19 cellular contexts compared by ENCODE assay signal in the genomic region with DNA sequence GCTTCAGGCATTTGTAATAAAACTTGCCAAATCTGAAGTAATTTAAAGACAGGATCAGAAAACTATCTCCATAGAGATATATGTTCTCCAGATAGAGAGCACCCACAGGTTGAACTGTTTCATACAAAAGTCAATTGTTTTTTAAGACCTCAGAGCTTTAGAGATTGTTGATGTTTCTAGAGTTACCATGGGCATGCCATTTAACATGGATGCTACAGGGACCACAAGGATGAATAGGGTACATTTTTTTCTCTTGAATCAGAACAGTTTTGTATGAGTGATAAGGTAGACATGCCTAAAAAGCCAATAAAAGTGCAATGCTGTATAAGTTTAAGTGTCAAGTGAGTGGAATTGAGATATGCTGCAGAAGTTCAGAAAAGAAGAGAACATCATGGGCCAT.
"Had no signal": no experiment of that assay in that cellular context is flagged by ENCODE, and none has a peak within 500 bp of the region (broad histone marks: within the 10 kb centered on the region; RNA-seq: fewer than 3 reads in every experiment).

No MANE protein-coding gene starts in this region.

- H3K4me3 ChIP-seq: cardiac muscle cell, esophagus squamous epithelium, heart left ventricle, lung, sigmoid colon, transverse colon had no signal

- H3K27me3 ChIP-seq: cardiac muscle cell, esophagus squamous epithelium, heart left ventricle, neutrophil, sigmoid colon, transverse colon had no signal

- FAIRE-seq: colon, TTC549 had no signal

- H3K27ac ChIP-seq: cardiac muscle cell, esophagus squamous epithelium, heart left ventricle, neutrophil, sigmoid colon, transverse colon had no signal

- ATAC-seq: heart left ventricle, T-helper 17 cell had no signal

- DNase-seq: activated CD4-positive, alpha-beta T cell treated with anti-CD3 and anti-CD28 coated beads, Interleukin-2, amount 50 U/mL, for 1 hour; activated CD4-positive, CD25-positive, alpha-beta regulatory T cell; amniotic stem cell; esophagus squamous epithelium; foreskin melanocyte; heart left ventricle; kidney glomerular epithelial cell; naive B cell; sigmoid colon; stimulated activated CD4-positive, alpha-beta T cell treated with anti-CD3 and anti-CD28 coated beads, Interleukin-12 subunit alpha, Interleukin-12 subunit beta, amount 100 ng/mL, for 4 hours; stimulated activated naive CD4-positive, alpha-beta T cell; substantia nigra; T-helper 17 cell; transverse colon had no signal

- H3K4me1 ChIP-seq: esophagus squamous epithelium, heart left ventricle, sigmoid colon had no signal

- H3K36me3 ChIP-seq: cardiac muscle cell, esophagus squamous epithelium, heart left ventricle, neutrophil, sigmoid colon, transverse colon had no signal

- H3K9me3 ChIP-seq: esophagus squamous epithelium, heart left ventricle, neutrophil, sigmoid colon, transverse colon had no signal
